20 cellular contexts compared by ENCODE assay signal in genomic region chr7:128838109-128838779, GRCh38. TPM values are rescaled to one million over a fixed set of nuclear protein-coding genes. Genes with fewer than 3 reads are reported as not detected.
DNase-seq lines count a peak whose midpoint lies in the region; ATAC-seq and TF ChIP-seq lines count a peak whose summit lies in the region.
"Had no signal": no experiment of that assay in that cellular context is flagged by ENCODE, and none has a peak within 500 bp of the region (broad histone marks: within the 10 kb centered on the region; RNA-seq: fewer than 3 reads in every experiment).

No MANE protein-coding gene starts in this region.

- no peaks in the 10 kb centered on the region for H3K9me3 Mint-ChIP-seq in osteocyte (ENCODE audit: unreplicated experiment)
- H3K9me3 Mint-ChIP-seq: activated CD4-positive, alpha-beta memory T cell treated with anti-CD3 and anti-CD28 coated beads for 36 hours; brain; endodermal cell; natural killer cell treated with Interleukin-12 subunit alpha and Interleukin-12 subunit beta and Interleukin-15 and Interleukin-18, amount 100 ng/mL, for 72 hours had no signal

- no peak overlapping the region for H3K4me3 Mint-ChIP-seq in osteocyte (ENCODE audit: unreplicated experiment)
- H3K4me3 Mint-ChIP-seq: activated CD4-positive, alpha-beta memory T cell treated with anti-CD3 and anti-CD28 coated beads for 36 hours; endodermal cell; natural killer cell treated with Interleukin-12 subunit alpha and Interleukin-12 subunit beta and Interleukin-15 and Interleukin-18, amount 100 ng/mL, for 72 hours had no signal

- H3K27ac ChIP-seq in cardiac muscle cell (peak overlapping the region; percentile 42), aorta (ENCODE audit: low read depth in 1 of 2, low read length in 2 of 2) (no peak overlapping the region)
- H3K27ac ChIP-seq in effector memory CD4-positive, alpha-beta T cell (ENCODE audit: insufficient read depth, low read length, poor library complexity, severe bottlenecking): no peak overlapping the region
- H3K27ac ChIP-seq: GM23248, pancreas had no signal

- no peak for TF ChIP-seq CTCF in cardiac muscle cell (IDR thresholded peaks at IDR 0.05; ENCODE audit: low read depth, low read length)
- TF ChIP-seq CTCF in osteocyte (IDR thresholded peaks at IDR 0.05): no peak

- no peak overlapping the region for H3K27ac Mint-ChIP-seq in osteocyte (ENCODE audit: unreplicated experiment)
- H3K27ac Mint-ChIP-seq: activated CD4-positive, alpha-beta memory T cell treated with anti-CD3 and anti-CD28 coated beads for 36 hours; endodermal cell; natural killer cell treated with Interleukin-12 subunit alpha and Interleukin-12 subunit beta and Interleukin-15 and Interleukin-18, amount 100 ng/mL, for 72 hours had no signal

- H3K4me1 Mint-ChIP-seq in osteocyte (ENCODE audit: unreplicated experiment): peaks cover 12% of the 10 kb centered on the region

- H3K4me3 ChIP-seq in cardiac muscle cell: no peak overlapping the region
- H3K4me3 ChIP-seq in aorta (ENCODE audit: low read length in 2 of 2): no peak overlapping the region
- H3K4me3 ChIP-seq in effector memory CD4-positive, alpha-beta T cell (ENCODE audit: insufficient read depth, low read depth, low read length, poor library complexity, severe bottlenecking): no peak overlapping the region
- H3K4me3 ChIP-seq: coronary artery, GM23248, pancreas had no signal

- no peaks in the 10 kb centered on the region for H3K27me3 ChIP-seq in cardiac muscle cell
- H3K27me3 ChIP-seq in aorta (ENCODE audit: control insufficient read depth in 1 of 2, insufficient read depth in 2 of 2, low read length in 1 of 2): no peaks in the 10 kb centered on the region
- H3K27me3 ChIP-seq in effector memory CD4-positive, alpha-beta T cell (replicated peaks; ENCODE audit: control insufficient read depth, insufficient read depth, low read length, poor library complexity, severe bottlenecking): no peaks in the 10 kb centered on the region
- H3K27me3 ChIP-seq: BE2C, pancreas had no signal

- WGBS in aorta, 2 donors: 91 to 92% methylated on average over 22 of the region's 22 CpGs

- no peaks in the 10 kb centered on the region for H3K27me3 Mint-ChIP-seq in osteocyte (ENCODE audit: unreplicated experiment)
- H3K27me3 Mint-ChIP-seq: activated CD4-positive, alpha-beta memory T cell treated with anti-CD3 and anti-CD28 coated beads for 36 hours; brain; natural killer cell treated with Interleukin-12 subunit alpha and Interleukin-12 subunit beta and Interleukin-15 and Interleukin-18, amount 100 ng/mL, for 72 hours had no signal

- peaks cover 6% of the 10 kb centered on the region for H3K36me3 Mint-ChIP-seq in osteocyte (ENCODE audit: unreplicated experiment)
- H3K36me3 Mint-ChIP-seq: activated CD4-positive, alpha-beta memory T cell treated with anti-CD3 and anti-CD28 coated beads for 36 hours; natural killer cell treated with Interleukin-12 subunit alpha and Interleukin-12 subunit beta and Interleukin-15 and Interleukin-18, amount 100 ng/mL, for 72 hours had no signal

- no peaks in the 10 kb centered on the region for H3K9me3 ChIP-seq in cardiac muscle cell (ENCODE audit: low read depth)
- no peaks in the 10 kb centered on the region for H3K9me3 ChIP-seq in aorta (ENCODE audit: control insufficient read depth, low read length)
- no peaks in the 10 kb centered on the region for H3K9me3 ChIP-seq in effector memory CD4-positive, alpha-beta T cell (ENCODE audit: control insufficient read depth, low read length)
- H3K9me3 ChIP-seq: BE2C, pancreas had no signal

- H3K36me3 ChIP-seq in cardiac muscle cell: peaks cover 79% of the 10 kb centered on the region
- peaks cover 0 to 9% of the 10 kb centered on the region in 2 donors for H3K36me3 ChIP-seq in aorta (ENCODE audit: control insufficient read depth in 1 of 2, insufficient read depth in 2 of 2, low read length in 1 of 2)
- H3K36me3 ChIP-seq in effector memory CD4-positive, alpha-beta T cell (ENCODE audit: control insufficient read depth, insufficient read depth, low read length): no peaks in the 10 kb centered on the region
- H3K36me3 ChIP-seq: pancreas had no signal

- peaks cover 15% of the 10 kb centered on the region for H3K4me1 ChIP-seq in cardiac muscle cell (ENCODE audit: low read depth)
- H3K4me1 ChIP-seq in aorta (ENCODE audit: control insufficient read depth in 1 of 2, insufficient read depth in 2 of 2, low read length in 2 of 2): no peaks in the 10 kb centered on the region
- H3K4me1 ChIP-seq in effector memory CD4-positive, alpha-beta T cell (ENCODE audit: control insufficient read depth, insufficient read depth, low read length, poor library complexity, severe bottlenecking): no peaks in the 10 kb centered on the region
- H3K4me1 ChIP-seq: pancreas had no signal

- no peak for ATAC-seq in left cardiac atrium
- ATAC-seq in aorta (ENCODE audit: low FRiP score): no peak
- no peak for ATAC-seq in HG03354 (IDR thresholded peaks at IDR 0.05; ENCODE audit: poor library complexity, severe bottlenecking, unreplicated experiment)
- ATAC-seq in GM19324 (IDR thresholded peaks at IDR 0.05; ENCODE audit: low FRiP score, unreplicated experiment): no peak
- ATAC-seq: natural killer cell treated with Interleukin-12 subunit alpha and Interleukin-12 subunit beta and Interleukin-15 and Interleukin-18, amount 100 ng/mL, for 72 hours; pancreas had no signal

- intact Hi-C loops in left cardiac atrium (cut with DNase I): no loop called here
- intact Hi-C loops in cardiac septum (cut with DNase I): no loop called here
- intact Hi-C loops in aorta (cut with DNase I): no loop called here

- no peak for DNase-seq in cardiac muscle cell (ENCODE audit: low read depth in 1 of 2, low spot score in 1 of 2)
- no peak for DNase-seq in left cardiac atrium
- DNase-seq in cardiac septum (ENCODE audit: low spot score): peak; percentile 76
- peak; percentile 82 for DNase-seq in osteocyte (ENCODE audit: extremely low spot score, unreplicated experiment)
- peak; percentile 37 to 70 for DNase-seq in aorta
- no peak for DNase-seq in effector memory CD4-positive, alpha-beta T cell
- DNase-seq: activated CD4-positive, alpha-beta memory T cell treated with anti-CD3 and anti-CD28 coated beads for 36 hours; activated CD4-positive, CD25-positive, alpha-beta regulatory T cell; BE2C; endodermal cell; GM23248; midbrain; NCI-H1417 treated with DMSO at 0.1 percent for 48 hours; OCI-M1 had no signal

RNA-seq across cellular contexts. Expression of gene FLNC, which starts 8.0 kb away (rescaled TPM):
- total RNA-seq in cardiac muscle cell (500 and 516 TPM in 2 replicates), left cardiac atrium (100 to 1,000 TPM; 226 to 257 TPM), cardiac septum (1,261 TPM), osteocyte (26.9 and 28.6 TPM in 2 replicates), aorta (100 to 1,000 TPM; 135 to 245 TPM)
- polyA plus RNA-seq in cardiac muscle cell (194 and 196 TPM in 2 replicates), aorta (10 to 100 TPM in 1 of 2 donors, 1 to 10 TPM in 1; 7.8 to 18.3 TPM)
- total RNA-seq: natural killer cell treated with Interleukin-12 subunit alpha and Interleukin-12 subunit beta and Interleukin-15 and Interleukin-18, amount 100 ng/mL, for 72 hours had no signal

RNA-seq across cellular contexts. Expression of gene ATP6V1F, which starts 24.4 kb away (rescaled TPM):
- total RNA-seq in cardiac muscle cell (113 and 164 TPM in 2 replicates), left cardiac atrium (100 to 1,000 TPM; 117 to 119 TPM), cardiac septum (80.0 TPM), osteocyte (161 and 162 TPM in 2 replicates), aorta (10 to 100 TPM; 83.7 to 84.8 TPM)
- polyA plus RNA-seq in cardiac muscle cell (284 and 330 TPM in 2 replicates), aorta (100 to 1,000 TPM; 120 to 270 TPM)

RNA-seq across cellular contexts. Expression of gene CCDC136, which starts 46.5 kb away (rescaled TPM):
- 12.6 and 26.4 TPM in 2 replicates for total RNA-seq in cardiac muscle cell
- polyA plus RNA-seq in cardiac muscle cell: 10.7 and 14.9 TPM in 2 replicates
- 1 to 10 TPM; 2.9 to 7.2 TPM for total RNA-seq in left cardiac atrium
- total RNA-seq in cardiac septum: 14.5 TPM
- total RNA-seq in osteocyte: 10.8 and 13.3 TPM in 2 replicates
- 10 to 100 TPM; 18.3 to 29.5 TPM for total RNA-seq in aorta
- 1 to 10 TPM; 7.5 to 8.9 TPM for polyA plus RNA-seq in aorta

Comparison
In these comparisons a context has a peak if more than half of its experiments do, and no peak if none do; other contexts are left out.
1. DNase-seq: peak in cardiac septum (single experiment), osteocyte (single experiment) and aorta (2 of 2); none in cardiac muscle cell (0 of 2), left cardiac atrium (single experiment) and effector memory CD4-positive, alpha-beta T cell (0 of 3).